In the genomic region with DNA sequence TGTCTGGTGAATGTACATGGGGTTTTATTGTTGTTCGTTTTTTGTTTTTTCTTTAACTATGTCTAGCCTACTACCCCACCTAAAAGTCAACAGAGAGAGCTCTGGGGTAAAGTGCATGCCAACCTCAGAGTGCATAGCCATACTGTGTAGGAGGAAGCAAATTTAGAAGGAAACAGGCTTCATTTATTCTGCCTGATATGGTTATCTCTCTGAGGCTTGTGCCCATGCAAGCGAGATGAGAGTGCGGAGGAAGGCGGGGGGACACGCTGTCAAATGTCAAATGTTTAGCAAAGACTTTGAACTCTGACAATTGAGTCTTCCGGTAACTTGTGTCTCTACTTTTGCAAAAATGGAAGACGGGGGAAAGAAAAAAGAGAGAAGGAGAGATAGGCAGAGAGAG, we compare ENCODE assay signal across 8 cellular contexts.
DNase-seq lines count a peak whose midpoint lies in the region; ATAC-seq lines count a peak whose summit lies in the region.

No MANE protein-coding gene starts in this region.

- H3K36me3 ChIP-seq in KOPT-K1 (ENCODE audit: insufficient read depth, low read length): no peaks in the 10 kb centered on the region

- H3K27ac ChIP-seq in KOPT-K1 (ENCODE audit: low read depth, low read length, poor library complexity, severe bottlenecking): peak overlapping the region; percentile 76

- H3K9me3 ChIP-seq in KOPT-K1 (ENCODE audit: insufficient read depth, low read length, poor library complexity, severe bottlenecking): no peaks in the 10 kb centered on the region

- ATAC-seq in HG02852 (IDR thresholded peaks at IDR 0.05; ENCODE audit: unreplicated experiment) (no peak), HG02623 (IDR thresholded peaks at IDR 0.05; ENCODE audit: unreplicated experiment) (no peak)

- peak; percentile 64 for DNase-seq in activated CD4-positive, alpha-beta T cell treated with anti-CD3 and anti-CD28 coated beads, Interleukin-2, amount 50 U/mL, for 1 hour
- peak; percentile 39 for DNase-seq in effector CD8-positive, alpha-beta T cell (lab: John Stamatoyannopoulos, UW)
- peak; percentile 44 to 64 for DNase-seq in stimulated activated CD8-positive, alpha-beta memory T cell treated with anti-CD3 and anti-CD28 coated beads, Interleukin-15, amount 100 ng/mL, for 4 hours (ENCODE audit: low read depth in 2 of 2)
- no peak for DNase-seq in GM19238 (ENCODE audit: insufficient read length, low spot score)
- DNase-seq in NCI-H187 (lab: John Stamatoyannopoulos, UW): no peak

Comparison
In these comparisons a context has a peak if more than half of its experiments do, and no peak if none do; other contexts are left out.
1. DNase-seq: peak in activated CD4-positive, alpha-beta T cell treated with anti-CD3 and anti-CD28 coated beads, Interleukin-2, amount 50 U/mL, for 1 hour (single experiment), effector CD8-positive, alpha-beta T cell (single experiment) and stimulated activated CD8-positive, alpha-beta memory T cell treated with anti-CD3 and anti-CD28 coated beads, Interleukin-15, amount 100 ng/mL, for 4 hours (2 of 2); none in GM19238 (single experiment) and NCI-H187 (0 of 2).